18 cellular contexts compared by ENCODE assay signal in genomic region chr15:27681038-27681437, GRCh38.
DNase-seq lines count a peak whose midpoint lies in the region; ATAC-seq and TF ChIP-seq lines count a peak whose summit lies in the region.
"Had no signal": no experiment of that assay in that cellular context is flagged by ENCODE, and none has a peak within 500 bp of the region (broad histone marks: within the 10 kb centered on the region; RNA-seq: fewer than 3 reads in every experiment).

No MANE protein-coding gene starts in this region.

- H4K20me1 ChIP-seq in OCI-LY1 (ENCODE audit: insufficient read depth, low read length): no peaks in the 10 kb centered on the region
- H4K20me1 ChIP-seq: BLaER1 treated with 17β-estradiol and CSF1 and Interleukin-3, amounts not matched to agents 10 nM and 100 nM had no signal

- no peaks in the 10 kb centered on the region for H3K79me2 ChIP-seq in OCI-LY1 (ENCODE audit: insufficient read depth, low read length)

- H3K9ac ChIP-seq in OCI-LY1 (ENCODE audit: low read length) (no peak overlapping the region), endodermal cell (ENCODE audit: extremely low read depth, low read length, poor library complexity, severe bottlenecking) (no peak overlapping the region)
- H3K9ac ChIP-seq: BLaER1 treated with 17β-estradiol and CSF1 and Interleukin-3, amounts not matched to agents 10 nM and 100 nM had no signal

- no peaks in the 10 kb centered on the region for H3K36me3 Mint-ChIP-seq in endodermal cell (ENCODE audit: low read depth)

- H3K4me2 ChIP-seq in OCI-LY1 (ENCODE audit: low read length): no peak overlapping the region

- WGBS in endodermal cell (ENCODE audit: insufficient coverage in 1 of 2, insufficient read length in 1 of 2), 2 experiments: 43 to 77% methylated on average over 3 to 7 of the region's 8 CpGs

- peaks cover 0 to 8% of the 10 kb centered on the region in 2 donors for H3K9me3 Mint-ChIP-seq in stimulated activated naive CD8-positive, alpha-beta T cell treated with anti-CD3 and anti-CD28 coated beads, Interleukin-15, amount 100 ng/mL, for 72 hours
- H3K9me3 Mint-ChIP-seq in endodermal cell: no peaks in the 10 kb centered on the region
- H3K9me3 Mint-ChIP-seq: H9 had no signal

- H3K4me1 ChIP-seq in OCI-LY1 (ENCODE audit: insufficient read depth, low read length, severe bottlenecking) (no peaks in the 10 kb centered on the region), endodermal cell (ENCODE audit: control insufficient read depth, insufficient read depth, low read length) (no peaks in the 10 kb centered on the region)
- H3K4me1 ChIP-seq: suprapubic skin had no signal

- H3K27me3 Mint-ChIP-seq in stimulated activated naive CD8-positive, alpha-beta T cell treated with anti-CD3 and anti-CD28 coated beads, Interleukin-15, amount 100 ng/mL, for 72 hours: peaks cover 8% of the 10 kb centered on the region
- peaks cover 2% of the 10 kb centered on the region for H3K27me3 Mint-ChIP-seq in endodermal cell (ENCODE audit: insufficient read depth)

- no peaks in the 10 kb centered on the region for H3K36me3 ChIP-seq in OCI-LY1 (ENCODE audit: insufficient read depth, low read length)
- no peaks in the 10 kb centered on the region for H3K36me3 ChIP-seq in endodermal cell (ENCODE audit: control insufficient read depth, insufficient read depth, low read length)
- H3K36me3 ChIP-seq: BLaER1 treated with 17β-estradiol and CSF1 and Interleukin-3, amounts not matched to agents 10 nM and 100 nM; suprapubic skin had no signal

- H3K4me3 Mint-ChIP-seq in stimulated activated naive CD8-positive, alpha-beta T cell treated with anti-CD3 and anti-CD28 coated beads, Interleukin-15, amount 100 ng/mL, for 72 hours: no peak overlapping the region
- H3K4me3 Mint-ChIP-seq in endodermal cell: no peak overlapping the region
- H3K4me3 Mint-ChIP-seq: H9 had no signal

- no peak for ATAC-seq in stimulated activated naive CD8-positive, alpha-beta T cell treated with anti-CD3 and anti-CD28 coated beads, Interleukin-15, Interleukin-2, amounts not matched to agents 100 U/mL and 50 U/mL, for 24 hours
- no peak for ATAC-seq in stimulated activated naive CD8-positive, alpha-beta T cell treated with anti-CD3 and anti-CD28 coated beads, Interleukin-15, amount 100 ng/mL, for 72 hours
- ATAC-seq in HG03378 (IDR thresholded peaks at IDR 0.05; ENCODE audit: unreplicated experiment): no peak
- no peak for ATAC-seq in GM18519 (IDR thresholded peaks at IDR 0.05; ENCODE audit: low FRiP score, unreplicated experiment)
- ATAC-seq: Right ventricle myocardium inferior had no signal

- no peaks in the 10 kb centered on the region for H3K4me1 Mint-ChIP-seq in stimulated activated naive CD8-positive, alpha-beta T cell treated with anti-CD3 and anti-CD28 coated beads, Interleukin-15, amount 100 ng/mL, for 72 hours
- H3K4me1 Mint-ChIP-seq in endodermal cell: peaks cover 25% of the 10 kb centered on the region

- DNase-seq in stimulated activated naive CD8-positive, alpha-beta T cell treated with anti-CD3 and anti-CD28 coated beads, Interleukin-15, Interleukin-2, amounts not matched to agents 100 U/mL and 50 U/mL, for 24 hours: peak; percentile 16
- no peak for DNase-seq in stimulated activated naive CD8-positive, alpha-beta T cell treated with anti-CD3 and anti-CD28 coated beads, Interleukin-15, amount 100 ng/mL, for 72 hours
- DNase-seq in erythroblast (lab: John Stamatoyannopoulos, UW) (peak; percentile 1 to 27), RKO (ENCODE audit: low spot score) (no peak), endodermal cell (no peak)
- DNase-seq: cerebellar nuclear complex, glutamatergic neuron, H9, kidney, NCI-H187 treated with DMSO at 0.1 percent for 48 hours, NCI-H774 had no signal

- peak; percentile 50 for TF ChIP-seq CTCF in OCI-LY1 (IDR thresholded peaks at IDR 0.05; ENCODE audit: low read length)
- TF ChIP-seq CTCF in endodermal cell (conservative IDR thresholded peaks at IDR 0.05): no peak

- no peak overlapping the region for H3K27ac Mint-ChIP-seq in stimulated activated naive CD8-positive, alpha-beta T cell treated with anti-CD3 and anti-CD28 coated beads, Interleukin-15, amount 100 ng/mL, for 72 hours
- no peak overlapping the region for H3K27ac Mint-ChIP-seq in endodermal cell
- H3K27ac Mint-ChIP-seq: H9 had no signal

- H3K27ac ChIP-seq in OCI-LY1 (ENCODE audit: low read depth, low read length, poor library complexity, severe bottlenecking) (no peak overlapping the region), endodermal cell (ENCODE audit: low read depth, low read length) (no peak overlapping the region)
- H3K27ac ChIP-seq: BLaER1 treated with 17β-estradiol and CSF1 and Interleukin-3, amounts not matched to agents 10 nM and 100 nM; HL-60; suprapubic skin had no signal

- no peaks in the 10 kb centered on the region; the same call in 1 of the 2 replicates for H3K27me3 ChIP-seq in OCI-LY1 (ENCODE audit: insufficient read depth, low read length)
- H3K27me3 ChIP-seq in endodermal cell (ENCODE audit: control insufficient read depth, insufficient read depth, low read length, poor library complexity, severe bottlenecking): no peaks in the 10 kb centered on the region
- H3K27me3 ChIP-seq: suprapubic skin had no signal

- H3K9me3 ChIP-seq in OCI-LY1 (ENCODE audit: low read length) (no peaks in the 10 kb centered on the region), endodermal cell (ENCODE audit: control insufficient read depth, low read length) (peaks cover 24% of the 10 kb centered on the region)
- H3K9me3 ChIP-seq: BLaER1 treated with 17β-estradiol and CSF1 and Interleukin-3, amounts not matched to agents 10 nM and 100 nM; suprapubic skin had no signal

- no peaks in the 10 kb centered on the region for H3K9me2 ChIP-seq in OCI-LY1 (ENCODE audit: low read depth, low read length)

- no peak for TF ChIP-seq POLR2A in erythroblast (IDR thresholded peaks at IDR 0.05; ENCODE audit: low read length)

- no peak overlapping the region for H2AFZ ChIP-seq in OCI-LY1 (ENCODE audit: low read length)

- H3K4me3 ChIP-seq in OCI-LY1 (ENCODE audit: low read depth, low read length, poor library complexity, severe bottlenecking): no peak overlapping the region
- H3K4me3 ChIP-seq in endodermal cell (ENCODE audit: low read length): no peak overlapping the region
- H3K4me3 ChIP-seq: BLaER1 treated with 17β-estradiol and CSF1 and Interleukin-3, amounts not matched to agents 10 nM and 100 nM; suprapubic skin had no signal

- H3F3A ChIP-seq in OCI-LY1 (ENCODE audit: insufficient read depth, low read length): no peaks in the 10 kb centered on the region

Comparison
In these comparisons a context has a peak if more than half of its experiments do, and no peak if none do; other contexts are left out.
1. DNase-seq: peak in stimulated activated naive CD8-positive, alpha-beta T cell treated with anti-CD3 and anti-CD28 coated beads, Interleukin-15, Interleukin-2, amounts not matched to agents 100 U/mL and 50 U/mL, for 24 hours (single experiment) and erythroblast (2 of 2); none in stimulated activated naive CD8-positive, alpha-beta T cell treated with anti-CD3 and anti-CD28 coated beads, Interleukin-15, amount 100 ng/mL, for 72 hours (0 of 2), RKO (single experiment) and endodermal cell (single experiment).